Comparison of ENCODE assay signal across 11 cellular contexts in the genomic region with DNA sequence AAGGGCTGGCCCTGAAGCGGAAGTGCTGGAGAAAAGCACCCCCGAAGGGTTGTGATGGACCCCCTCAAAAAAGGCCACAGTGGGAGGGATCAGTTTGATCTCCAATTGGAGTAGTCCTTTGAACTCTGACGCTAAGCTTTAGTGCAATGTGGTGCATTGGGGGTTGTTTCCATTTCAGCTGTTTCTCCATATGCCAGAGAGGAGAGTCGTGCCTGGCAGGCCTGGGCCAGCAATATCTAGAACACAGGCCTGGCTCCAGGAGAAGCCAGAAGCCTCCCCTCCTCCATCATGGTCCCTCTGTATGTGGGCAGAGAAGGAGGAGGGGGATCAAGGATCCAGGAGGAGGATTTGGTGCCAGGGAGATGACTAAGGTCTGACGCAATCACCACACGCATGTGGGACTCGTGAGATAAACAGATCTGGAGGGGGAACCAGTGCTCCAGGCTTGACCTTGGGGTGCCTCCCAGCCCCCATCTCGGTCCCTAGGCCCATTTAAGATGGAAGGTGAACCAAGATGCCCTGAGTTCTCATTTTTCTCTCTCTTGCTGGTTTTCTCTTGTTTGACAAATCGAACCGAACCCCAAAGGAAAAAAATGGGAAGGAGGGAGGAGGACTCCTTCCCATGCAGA.
DNase-seq lines count a peak whose midpoint lies in the region; ATAC-seq and TF ChIP-seq lines count a peak whose summit lies in the region.
"Had no signal": no experiment of that assay in that cellular context is flagged by ENCODE, and none has a peak within 500 bp of the region (broad histone marks: within the 10 kb centered on the region; RNA-seq: fewer than 3 reads in every experiment).

No MANE protein-coding gene starts in this region.

- peaks cover 3% of the 10 kb centered on the region for H3K27me3 Mint-ChIP-seq in mesothelial cell of epicardium (ENCODE audit: low read depth)

- H3K36me3 ChIP-seq in lower lobe of right lung: no peaks in the 10 kb centered on the region
- H3K36me3 ChIP-seq: ascending aorta had no signal

- H3K4me1 Mint-ChIP-seq in mesothelial cell of epicardium: peaks cover 5% of the 10 kb centered on the region

- H3K4me3 ChIP-seq in lower lobe of right lung: no peak overlapping the region
- H3K4me3 ChIP-seq: ascending aorta, SK-N-MC had no signal

- H3K9me3 Mint-ChIP-seq in mesothelial cell of epicardium: no peaks in the 10 kb centered on the region

- no peaks in the 10 kb centered on the region for H3K27me3 ChIP-seq in lower lobe of right lung (ENCODE audit: low read depth)
- H3K27me3 ChIP-seq: ascending aorta had no signal

- no peaks in the 10 kb centered on the region for H3K36me3 Mint-ChIP-seq in mesothelial cell of epicardium

- TF ChIP-seq CTCF in lower lobe of right lung (IDR thresholded peaks at IDR 0.05): no peak
- no peak for TF ChIP-seq CTCF in mesothelial cell of epicardium (IDR thresholded peaks at IDR 0.05; ENCODE audit: unreplicated experiment)

- peak; percentile 25 for DNase-seq in A172 (ENCODE audit: low spot score)
- DNase-seq in HT1080 (ENCODE audit: low read depth): peak; percentile 65
- DNase-seq in amniotic epithelial cell (ENCODE audit: low read depth): peak; percentile 93
- DNase-seq in lower lobe of right lung: peak; percentile 57
- DNase-seq in stimulated activated CD4-positive, alpha-beta T cell treated with anti-CD3 and anti-CD28 coated beads, Interleukin-12 subunit alpha, Interleukin-12 subunit beta, amount 100 ng/mL, for 4 hours: no peak
- no peak for DNase-seq in retina
- DNase-seq in mesothelial cell of epicardium (ENCODE audit: low spot score in 2 of 2, unreplicated experiment in 2 of 2): no peak
- DNase-seq in COLO668 (lab: John Stamatoyannopoulos, UW; ENCODE audit: unreplicated experiment): no peak
- DNase-seq: DMS53 had no signal

- no peaks in the 10 kb centered on the region for H3K9me3 ChIP-seq in lower lobe of right lung
- H3K9me3 ChIP-seq: ascending aorta had no signal

- ATAC-seq in lower lobe of right lung: peak; percentile 56 to 64

- no peak overlapping the region for H3K27ac Mint-ChIP-seq in mesothelial cell of epicardium

- H3K4me1 ChIP-seq in lower lobe of right lung: peaks cover 32% of the 10 kb centered on the region
- H3K4me1 ChIP-seq: ascending aorta had no signal

- no peak overlapping the region for H3K4me3 Mint-ChIP-seq in mesothelial cell of epicardium

- peak overlapping the region; percentile 73 for H3K27ac ChIP-seq in lower lobe of right lung
- H3K27ac ChIP-seq: SK-N-MC had no signal

- intact Hi-C loops in lower lobe of right lung (cut with DNase I): no loop called here

Comparison
In these comparisons a context has a peak if more than half of its experiments do, and no peak if none do; other contexts are left out.
1. DNase-seq: peak in A172 (single experiment), HT1080 (single experiment), amniotic epithelial cell (single experiment) and lower lobe of right lung (single experiment); none in stimulated activated CD4-positive, alpha-beta T cell treated with anti-CD3 and anti-CD28 coated beads, Interleukin-12 subunit alpha, Interleukin-12 subunit beta, amount 100 ng/mL, for 4 hours (single experiment), retina (single experiment), mesothelial cell of epicardium (0 of 2) and COLO668 (single experiment).